In genomic region chr2:1775511-1776035, GRCh38 we compare ENCODE assay signal across 17 cellular contexts. TPM values are rescaled to one million over a fixed set of nuclear protein-coding genes. Genes with fewer than 3 reads are reported as not detected.
DNase-seq lines count a peak whose midpoint lies in the region; ATAC-seq, FAIRE-seq and TF ChIP-seq lines count a peak whose summit lies in the region.
"Had no signal": no experiment of that assay in that cellular context is flagged by ENCODE, and none has a peak within 500 bp of the region (broad histone marks: within the 10 kb centered on the region; RNA-seq: fewer than 3 reads in every experiment).

No MANE protein-coding gene starts in this region.

- H3K4me2 ChIP-seq in IMR-90 (ENCODE audit: low read depth, low read length) (no peak overlapping the region), osteoblast (ENCODE audit: insufficient read depth, low read length) (no peak overlapping the region)
- H3K4me2 ChIP-seq: GM23338 had no signal

- no peak overlapping the region for H4K5ac ChIP-seq in IMR-90 (ENCODE audit: low read depth, low read length)

- BruUV-seq in IMR-90 (replicated peaks; lab: Mats Ljungman, UMichigan): no TSS peak

- no peak overlapping the region for H3K27ac Mint-ChIP-seq in activated naive CD8-positive, alpha-beta T cell treated with anti-CD3 and anti-CD28 coated beads for 36 hours
- H3K27ac Mint-ChIP-seq: GM23338 had no signal

- no peaks in the 10 kb centered on the region; the same call in 1 of the 2 replicates for H3K27me3 ChIP-seq in IMR-90 (ENCODE audit: control insufficient read depth, insufficient read depth, low read length)
- peaks cover 23% of the 10 kb centered on the region for H3K27me3 ChIP-seq in osteoblast (ENCODE audit: insufficient read depth, low read length)
- H3K27me3 ChIP-seq: BE2C had no signal

- H2AK5ac ChIP-seq in IMR-90 (ENCODE audit: low read depth, low read length): peak overlapping the region; percentile 24; the same call in 1 of the 2 replicates

- no peak overlapping the region; the same call in 1 of the 2 replicates for H3K4ac ChIP-seq in IMR-90 (ENCODE audit: low read depth, low read length)

- no peaks in the 10 kb centered on the region for H3K9me1 ChIP-seq in IMR-90 (ENCODE audit: insufficient read depth, low read length)

- no peak for DNase-seq in IMR-90
- peak; percentile 93 for DNase-seq in islet precursor cell
- peak; percentile 26 for DNase-seq in osteoblast (ENCODE audit: insufficient read length, low spot score, missing footprints)
- no peak for DNase-seq in ACHN
- DNase-seq in activated naive CD8-positive, alpha-beta T cell treated with anti-CD3 and anti-CD28 coated beads for 36 hours: no peak
- no peak for DNase-seq in GM12892 (ENCODE audit: insufficient read length)
- DNase-seq: BE2C, Caco-2, DND-41, GF-D8, H7 had no signal

- POLR2A ChIA-PET in IMR-90 (lab: Charles Lee; ENCODE audit: unreplicated experiment): no interaction called here

- H3K9me3 Mint-ChIP-seq in activated naive CD8-positive, alpha-beta T cell treated with anti-CD3 and anti-CD28 coated beads for 36 hours: no peaks in the 10 kb centered on the region
- H3K9me3 Mint-ChIP-seq: GM23338 had no signal

- H3K14ac ChIP-seq in IMR-90 (replicated peaks; ENCODE audit: low read depth, low read length): no peak overlapping the region

- H3K36me3 ChIP-seq in IMR-90 (ENCODE audit: control insufficient read depth, insufficient read depth, low read length) (no peaks in the 10 kb centered on the region), osteoblast (ENCODE audit: insufficient read depth, low read length) (no peaks in the 10 kb centered on the region)
- H3K36me3 ChIP-seq: BE2C had no signal

- H4K20me1 ChIP-seq in IMR-90 (ENCODE audit: insufficient read depth, low read length) (no peaks in the 10 kb centered on the region), osteoblast (ENCODE audit: insufficient read depth, low read length) (no peaks in the 10 kb centered on the region)

- no peaks in the 10 kb centered on the region for H3K4me1 ChIP-seq in IMR-90 (ENCODE audit: control insufficient read depth, insufficient read depth, low read length)
- H3K4me1 ChIP-seq in osteoblast (ENCODE audit: insufficient read depth, low read length): no peaks in the 10 kb centered on the region
- H3K4me1 ChIP-seq: BE2C had no signal

- H2BK120ac ChIP-seq in IMR-90 (ENCODE audit: low read depth, low read length): no peak overlapping the region

- no peak for TF ChIP-seq RAD21 in IMR-90 (IDR thresholded peaks at IDR 0.05; ENCODE audit: low read length)

- dilution Hi-C loops in IMR-90 (cut with HindIII; ENCODE audit: low sequenced_read_pairs, unreplicated experiment): no loop called here

- H3K56ac ChIP-seq in IMR-90 (ENCODE audit: extremely low read depth, insufficient read depth, low read length): no peak overlapping the region

- CTCF ChIA-PET in IMR-90 (lab: Yijun Ruan, JAX): no interaction called here

- no peaks in the 10 kb centered on the region for H3K79me2 ChIP-seq in osteoblast (ENCODE audit: insufficient read depth, low read length)

- intact Hi-C loops in IMR-90 (cut with micrococcal nuclease): no loop called here

- in situ Hi-C loops in IMR-90 (cut with MboI; ENCODE audit: low sequenced_read_pairs) (no loop called here), ACHN (cut with HindIII; ENCODE audit: low pct_ligation_motif_present, low pct_unique_long_range_greater_than_20kb, low sequenced_read_pairs) (no loop called here)

- no peak for TF ChIP-seq POLR2A in IMR-90 (IDR thresholded peaks at IDR 0.05; ENCODE audit: low read depth, low read length)
- no peak for TF ChIP-seq POLR2A in GM12892 (IDR thresholded peaks at IDR 0.05; ENCODE audit: low read depth, low read length)

- H4K91ac ChIP-seq in IMR-90 (ENCODE audit: insufficient read depth, low read depth, low read length): no peak overlapping the region

- H2BK20ac ChIP-seq in IMR-90 (ENCODE audit: low read depth, low read length): 0 out of 2 replicates have a peak overlapping the region, but pooled peaks have one; percentile 20

- no peak overlapping the region for H4K8ac ChIP-seq in IMR-90 (ENCODE audit: low read depth in 2 of 2, low read length in 2 of 2)

- no peak overlapping the region for H3K27ac ChIP-seq in IMR-90 (ENCODE audit: insufficient read depth, low read length)
- no peak overlapping the region for H3K27ac ChIP-seq in osteoblast (ENCODE audit: low read depth, low read length)
- H3K27ac ChIP-seq: C4-2B had no signal

- no peak for ATAC-seq in IMR-90 (ENCODE audit: low read depth)
- no peak for ATAC-seq in HG03442 (IDR thresholded peaks at IDR 0.05; ENCODE audit: unreplicated experiment)
- ATAC-seq: GM23338 had no signal

- no peaks in the 10 kb centered on the region for H3K79me1 ChIP-seq in IMR-90 (ENCODE audit: low read depth in 1 of 2, low read length in 2 of 2)

- H3K9me3 ChIP-seq in IMR-90 (ENCODE audit: control insufficient read depth, insufficient read depth, low read length): no peaks in the 10 kb centered on the region
- H3K9me3 ChIP-seq in osteoblast (ENCODE audit: low read depth, low read length): no peaks in the 10 kb centered on the region
- H3K9me3 ChIP-seq: BE2C, Caco-2 had no signal

- FAIRE-seq in GM12892 (lab: Jason Lieb, UNC): no peak
- FAIRE-seq: A204.1, GM18507 had no signal

- TF ChIP-seq CTCF in IMR-90 (conservative IDR thresholded peaks at IDR 0.05; ENCODE audit: low read depth, low read length) (no peak), osteoblast (IDR thresholded peaks at IDR 0.05; ENCODE audit: extremely low read depth, low read depth, low read length) (no peak)

- no peak overlapping the region for H3K23ac ChIP-seq in IMR-90 (ENCODE audit: low read depth, low read length)

- H2BK15ac ChIP-seq in IMR-90 (ENCODE audit: low read depth, low read length): no peak overlapping the region; the same call in 2 of the 3 replicates

- H2AK9ac ChIP-seq in IMR-90 (replicated peaks; ENCODE audit: low read depth, low read length, poor library complexity): no peak overlapping the region

- H2BK5ac ChIP-seq in IMR-90 (ENCODE audit: low read depth, low read length, poor library complexity, severe bottlenecking): no peak overlapping the region

- H3K4me3 Mint-ChIP-seq in activated naive CD8-positive, alpha-beta T cell treated with anti-CD3 and anti-CD28 coated beads for 36 hours: no peak overlapping the region
- H3K4me3 Mint-ChIP-seq: CD8-positive, alpha-beta memory T cell; GM23338 had no signal

- no peak overlapping the region for H3K9ac ChIP-seq in IMR-90 (ENCODE audit: low read depth, low read length)

- peaks cover 3% of the 10 kb centered on the region for H3K4me1 Mint-ChIP-seq in activated naive CD8-positive, alpha-beta T cell treated with anti-CD3 and anti-CD28 coated beads for 36 hours

- H3K4me3 ChIP-seq in IMR-90 (ENCODE audit: insufficient read depth, low read depth, low read length) (no peak overlapping the region), osteoblast (ENCODE audit: insufficient read depth, low read length) (no peak overlapping the region)
- H3K4me3 ChIP-seq: GM23338 had no signal

- no peaks in the 10 kb centered on the region for H3K27me3 Mint-ChIP-seq in activated naive CD8-positive, alpha-beta T cell treated with anti-CD3 and anti-CD28 coated beads for 36 hours

- H2AFZ ChIP-seq in IMR-90 (replicated peaks; ENCODE audit: low read length, poor library complexity) (no peak overlapping the region), osteoblast (ENCODE audit: low read length) (no peak overlapping the region)
- H2AFZ ChIP-seq: GM23338 had no signal

- H3K18ac ChIP-seq in IMR-90 (ENCODE audit: low read depth, low read length): no peak overlapping the region

- H3K36me3 Mint-ChIP-seq in activated naive CD8-positive, alpha-beta T cell treated with anti-CD3 and anti-CD28 coated beads for 36 hours: no peaks in the 10 kb centered on the region
- H3K36me3 Mint-ChIP-seq: CD8-positive, alpha-beta memory T cell had no signal

- WGBS in IMR-90 (ENCODE audit: extremely low coverage in 2 of 2, insufficient read length in 1 of 2), 2 experiments: 72% methylated on average over 2 of the region's 7 CpGs; no CpG with 5 or more reads in 1 of the 2 experiments

TF ChIP-seq in IMR-90, 13 proteins besides CTCF, POLR2A, EP300 and RAD21:
- TF ChIP-seq RCOR1 (IDR thresholded peaks at IDR 0.05; ENCODE audit: insufficient replicate concordance, low read length) (no peak), CEBPB (IDR thresholded peaks at IDR 0.05; ENCODE audit: low read depth, low read length) (no peak), RFX5 (IDR thresholded peaks at IDR 0.05; ENCODE audit: low read depth, low read length) (no peak), ELK1 (IDR thresholded peaks at IDR 0.05; ENCODE audit: borderline replicate concordance, low read depth, low read length) (no peak), USF2 (IDR thresholded peaks at IDR 0.05; ENCODE audit: low read depth, low read length) (no peak), CHD1 (IDR thresholded peaks at IDR 0.05; ENCODE audit: low read depth, low read length) (no peak), MAZ (IDR thresholded peaks at IDR 0.05; ENCODE audit: borderline replicate concordance, low read depth, low read length) (no peak), SMC3 (IDR thresholded peaks at IDR 0.05; ENCODE audit: low read depth, low read length) (no peak), MAFK (IDR thresholded peaks at IDR 0.05; ENCODE audit: low read depth, low read length) (no peak), NFE2L2 (IDR thresholded peaks at IDR 0.05; ENCODE audit: low read depth, low read length) (no peak)
TF ChIP-seq in IMR-90: peak in this region for 0.

RNA-seq across cellular contexts. Expression of gene PXDN, which starts 31.3 kb away (rescaled TPM):
- 148 and 153 TPM in 2 replicates for total RNA-seq in IMR-90 (2012; rRNA removed)
- 268 and 332 TPM in 2 replicates for polyA plus RNA-seq in IMR-90 (2012; rRNA removed)
- polyA plus RNA-seq in IMR-90 (2012; cell fraction: cytosol; rRNA removed): 300 and 432 TPM in 2 replicates
- 369 and 399 TPM in 2 replicates for polyA plus RNA-seq in IMR-90 (2012; cell fraction: nucleus; rRNA removed; ENCODE audit: low replicate concordance)
- 307 and 324 TPM in 2 replicates for total RNA-seq in osteoblast
- 1 to 10 TPM; 1.8 to 2.1 TPM for total RNA-seq in activated naive CD8-positive, alpha-beta T cell treated with anti-CD3 and anti-CD28 coated beads for 36 hours
- 0.04 TPM for polyA plus RNA-seq in GM12892 (2012; ENCODE audit: missing spikeins)

Comparison
In these comparisons a context has a peak if more than half of its experiments do, and no peak if none do; other contexts are left out.
1. DNase-seq: peak in islet precursor cell (single experiment) and osteoblast (single experiment); none in IMR-90 (single experiment), ACHN (single experiment), activated naive CD8-positive, alpha-beta T cell treated with anti-CD3 and anti-CD28 coated beads for 36 hours (single experiment) and GM12892 (single experiment).
2. RNA of gene PXDN, which starts 31.3 kb away (total RNA-seq): 307 to 324 TPM in osteoblast and 148 to 153 TPM in IMR-90; 1.8 to 2.1 TPM in activated naive CD8-positive, alpha-beta T cell treated with anti-CD3 and anti-CD28 coated beads for 36 hours; every median in the first group is over 10 times any median in the second.